1 cellular context compared by ENCODE assay signal in genomic region chr6:87088076-87088475, GRCh38.
TF ChIP-seq lines count a peak whose summit lies in the region.

No MANE protein-coding gene starts in this region.

TF ChIP-seq in GM12878, 131 proteins besides CTCF, POLR2A, EP300 and RAD21 (continued from another document and continues in another):
- TF ChIP-seq MLLT1 (IDR thresholded peaks at IDR 0.05) (no peak), PML (IDR thresholded peaks at IDR 0.05; ENCODE audit: low read length) (0 out of 2 replicates have a peak, but pooled peaks have one; percentile 45), ATF3 (IDR thresholded peaks at IDR 0.05; ENCODE audit: borderline replicate concordance, extremely low read depth, low read depth, low read length) (no peak), SIN3A (IDR thresholded peaks at IDR 0.05; ENCODE audit: low read depth, low read length) (no peak), SRF (IDR thresholded peaks at IDR 0.05; ENCODE audit: low read depth in 2 of 2, low read length in 2 of 2) (no peak), SMAD5 (IDR thresholded peaks at IDR 0.05; ENCODE audit: low read depth) (no peak), SUZ12 (IDR thresholded peaks at IDR 0.05; ENCODE audit: unreplicated experiment) (no peak), MTA3 (IDR thresholded peaks at IDR 0.05; ENCODE audit: borderline replicate concordance, low read length) (peak; percentile 64; the same call in 1 of the 2 replicates), ESRRA (IDR thresholded peaks at IDR 0.05; ENCODE audit: low read length) (no peak), ZZZ3 (IDR thresholded peaks at IDR 0.05; ENCODE audit: control insufficient read depth, insufficient read length, low read depth) (no peak), CHD4 (IDR thresholded peaks at IDR 0.05) (no peak), SREBF2 (IDR thresholded peaks at IDR 0.05; ENCODE audit: low read length) (no peak), ZNF217 (IDR thresholded peaks at IDR 0.05) (no peak), PRDM15 (CRISPR knock-in tag; IDR thresholded peaks at IDR 0.05) (no peak), POLR2AphosphoS5 (IDR thresholded peaks at IDR 0.05; ENCODE audit: low read length) (no peak), FOXM1 (IDR thresholded peaks at IDR 0.05; ENCODE audit: low read depth, low read length) (peak; percentile 82; the same call in 1 of the 2 replicates), USF2 (IDR thresholded peaks at IDR 0.05; ENCODE audit: borderline replicate concordance, low read depth, low read length) (no peak), EED (IDR thresholded peaks at IDR 0.05; ENCODE audit: low read depth) (no peak), POLR2AphosphoS2 (IDR thresholded peaks at IDR 0.05; ENCODE audit: low read depth, low read length) (no peak), PAX5 (IDR thresholded peaks at IDR 0.05; ENCODE audit: borderline replicate concordance, low read depth, low read length) (peak; percentile 90), CBX5 (IDR thresholded peaks at IDR 0.05; ENCODE audit: low read depth) (no peak), MEF2B (IDR thresholded peaks at IDR 0.05; ENCODE audit: partially characterized antibody, poor library complexity, severe bottlenecking) (no peak), GATAD2B (conservative IDR thresholded peaks at IDR 0.05; ENCODE audit: low read depth) (no peak), ZNF622 (IDR thresholded peaks at IDR 0.05) (no peak), MXI1 (IDR thresholded peaks at IDR 0.05; ENCODE audit: low read depth, low read length) (no peak), RBBP5 (conservative IDR thresholded peaks at IDR 0.05) (no peak), MYB (IDR thresholded peaks at IDR 0.05; ENCODE audit: borderline replicate concordance, low read depth, low read length) (no peak), YY1 (IDR thresholded peaks at IDR 0.05; ENCODE audit: low read depth, low read length) (no peak), RELB (IDR thresholded peaks at IDR 0.05; ENCODE audit: low read depth) (no peak), PAX8 (IDR thresholded peaks at IDR 0.05) (no peak), SREBF1 (IDR thresholded peaks at IDR 0.05; ENCODE audit: low read length) (no peak), RAD51 (IDR thresholded peaks at IDR 0.05) (no peak), NR2C2 (IDR thresholded peaks at IDR 0.05; ENCODE audit: borderline replicate concordance, control insufficient read depth, insufficient read length, low read depth) (no peak), MYC (IDR thresholded peaks at IDR 0.05; ENCODE audit: insufficient read depth, insufficient read length, insufficient replicate concordance, low read length, severe bottlenecking) (no peak), NKRF (conservative IDR thresholded peaks at IDR 0.05) (no peak), CHD2 (IDR thresholded peaks at IDR 0.05; ENCODE audit: borderline replicate concordance, low read depth, low read length) (no peak), STAT1 (conservative IDR thresholded peaks at IDR 0.05) (no peak), SIX5 (IDR thresholded peaks at IDR 0.05; ENCODE audit: low read depth, low read length, severe bottlenecking) (no peak), BRCA1 (IDR thresholded peaks at IDR 0.05; ENCODE audit: low read depth, low read length) (no peak), TBL1XR1 (IDR thresholded peaks at IDR 0.05; ENCODE audit: low read depth, low read length) (no peak), RFX5 (IDR thresholded peaks at IDR 0.05; ENCODE audit: low read depth, low read length) (no peak), SMC3 (IDR thresholded peaks at IDR 0.05; ENCODE audit: borderline replicate concordance, low read length) (no peak), REST (IDR thresholded peaks at IDR 0.05; ENCODE audit: low read depth, low read length) (no peak), BCL11A (IDR thresholded peaks at IDR 0.05; ENCODE audit: low read depth, low read length) (peak; percentile 45; the same call in 1 of the 2 replicates), SMARCA5 (IDR thresholded peaks at IDR 0.05) (no peak), KAT2A (conservative IDR thresholded peaks at IDR 0.05; ENCODE audit: control insufficient read depth, low read depth, low read length) (no peak), IRF3 (IDR thresholded peaks at IDR 0.05) (no peak), TCF7 (IDR thresholded peaks at IDR 0.05; ENCODE audit: borderline replicate concordance) (peak; percentile 27; the same call in 1 of the 2 replicates), CBFB (IDR thresholded peaks at IDR 0.05; ENCODE audit: low read depth) (no peak), ATF2 (IDR thresholded peaks at IDR 0.05; ENCODE audit: low read length) (peak; percentile 81), SP1 (IDR thresholded peaks at IDR 0.05; ENCODE audit: low read depth, low read length) (no peak), YBX1 (IDR thresholded peaks at IDR 0.05) (no peak)
